In genomic region chr7:44678468-44679179, GRCh38 we compare ENCODE assay signal across 10 cellular contexts.
DNase-seq lines count a peak whose midpoint lies in the region; ATAC-seq and TF ChIP-seq lines count a peak whose summit lies in the region.
"Had no signal": no experiment of that assay in that cellular context is flagged by ENCODE, and none has a peak within 500 bp of the region (broad histone marks: within the 10 kb centered on the region; RNA-seq: fewer than 3 reads in every experiment).

No MANE protein-coding gene starts in this region.

- H3K9ac ChIP-seq in SK-N-MC (ENCODE audit: insufficient read length): no peak overlapping the region

- peak overlapping the region; percentile 40; the same call in 1 of the 2 replicates for H3K27ac ChIP-seq in SK-N-MC

- ATAC-seq in GM18520 (IDR thresholded peaks at IDR 0.05; ENCODE audit: unreplicated experiment): no peak

- no peak for TF ChIP-seq CTCF in fibroblast of villous mesenchyme (IDR thresholded peaks at IDR 0.05; ENCODE audit: insufficient read depth, low read depth, low read length)

- H3K4me3 ChIP-seq in SK-N-MC: no peak overlapping the region
- H3K4me3 ChIP-seq in fibroblast of villous mesenchyme (ENCODE audit: low read depth, low read length): no peak overlapping the region

- H3K9me3 ChIP-seq in SK-N-MC (ENCODE audit: low read depth, low read length): no peaks in the 10 kb centered on the region

- peaks cover 43% of the 10 kb centered on the region for H3K36me3 ChIP-seq in SK-N-MC (ENCODE audit: insufficient read depth, low read length)

- DNase-seq in GM04503 (ENCODE audit: low read depth) (peak; percentile 80), SK-N-MC (ENCODE audit: low read depth, low spot score) (peak; percentile 20), fibroblast of villous mesenchyme (ENCODE audit: low read depth) (peak; percentile 94), renal cortical epithelial cell (ENCODE audit: low read depth) (peak; percentile 57), NCI-H446 (lab: John Stamatoyannopoulos, UW) (no peak), COLO829 (ENCODE audit: low spot score) (no peak), DMS153 (lab: John Stamatoyannopoulos, UW) (no peak)
- DNase-seq: activated naive CD8-positive, alpha-beta T cell treated with anti-CD3 and anti-CD28 coated beads, Interleukin-2, amount 10 ng/mL, durations not matched to agents 7 days and 5 days; naive B cell had no signal

Comparison
In these comparisons a context has a peak if more than half of its experiments do, and no peak if none do; other contexts are left out.
1. DNase-seq: peak in GM04503 (single experiment), SK-N-MC (single experiment), fibroblast of villous mesenchyme (single experiment) and renal cortical epithelial cell (single experiment); none in NCI-H446 (0 of 2), COLO829 (single experiment) and DMS153 (single experiment).